ENCODE assay signal across 22 cellular contexts in the genomic region with DNA sequence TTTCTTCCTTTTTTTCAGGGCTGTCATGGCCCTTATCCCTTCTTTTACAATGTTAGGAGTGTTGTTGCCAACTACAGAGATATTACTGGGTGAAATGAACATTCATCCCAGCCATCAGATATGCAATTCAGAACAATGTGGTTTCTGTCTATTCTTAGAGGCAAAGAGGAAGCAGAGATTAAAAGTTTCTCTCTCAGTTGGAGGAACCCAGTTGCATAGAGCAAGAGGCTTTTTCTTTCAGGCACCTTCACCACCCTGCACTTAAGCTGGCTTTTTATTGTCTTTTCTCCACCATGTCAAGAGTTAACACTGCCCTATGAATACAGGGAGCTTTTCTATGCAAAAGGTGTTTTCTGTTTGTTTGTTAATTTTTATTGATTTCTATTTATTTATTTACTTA.
"Had no signal": no experiment of that assay in that cellular context is flagged by ENCODE, and none has a peak within 500 bp of the region (broad histone marks: within the 10 kb centered on the region; RNA-seq: fewer than 3 reads in every experiment).

No MANE protein-coding gene starts in this region.

- DNase-seq: dorsolateral prefrontal cortex; effector CD8-positive, alpha-beta T cell; foreskin melanocyte; head of caudate nucleus; kidney; left cardiac atrium; left ventricle myocardium inferior; lower lobe of right lung; mesenchymal stem cell; midbrain; nucleus accumbens; ovary; small intestine; stimulated activated CD4-positive, alpha-beta T cell treated with anti-CD3 and anti-CD28 coated beads, Interleukin-12 subunit alpha, Interleukin-12 subunit beta, amount 100 ng/mL, for 4 hours; stimulated activated naive CD4-positive, alpha-beta T cell; stomach; substantia nigra had no signal

- H3K9me3 ChIP-seq: lower lobe of right lung, ovary, right atrium auricular region had no signal

- H3K4me3 ChIP-seq: dorsolateral prefrontal cortex, hepatocyte, left ventricle myocardium inferior, lower lobe of right lung, neural progenitor cell, ovary, right atrium auricular region, stomach had no signal

- H3K4me1 Mint-ChIP-seq: neural progenitor cell had no signal

- H3K36me3 Mint-ChIP-seq: natural killer cell treated with Interleukin-12 subunit alpha and Interleukin-12 subunit beta and Interleukin-15 and Interleukin-18, amount 100 ng/mL, for 72 hours; neural progenitor cell; type B pancreatic cell had no signal

- H3K36me3 ChIP-seq: left ventricle myocardium inferior, lower lobe of right lung, neural progenitor cell, ovary, right atrium auricular region, stomach had no signal

- H3K27me3 Mint-ChIP-seq: natural killer cell treated with Interleukin-12 subunit alpha and Interleukin-12 subunit beta and Interleukin-15 and Interleukin-18, amount 100 ng/mL, for 72 hours; type B pancreatic cell had no signal

- H3K27ac Mint-ChIP-seq: natural killer cell treated with Interleukin-12 subunit alpha and Interleukin-12 subunit beta and Interleukin-15 and Interleukin-18, amount 100 ng/mL, for 72 hours; neural progenitor cell; type B pancreatic cell had no signal

- H3K4me3 Mint-ChIP-seq: natural killer cell treated with Interleukin-12 subunit alpha and Interleukin-12 subunit beta and Interleukin-15 and Interleukin-18, amount 100 ng/mL, for 72 hours; neural progenitor cell; type B pancreatic cell had no signal

- H3K27me3 ChIP-seq: dorsolateral prefrontal cortex, hepatocyte, neural progenitor cell, ovary, right atrium auricular region, stomach had no signal

- H3K4me1 ChIP-seq: left ventricle myocardium inferior, lower lobe of right lung, neural progenitor cell, right atrium auricular region, stomach had no signal

- H3K27ac ChIP-seq: dorsolateral prefrontal cortex, hepatocyte, left ventricle myocardium inferior, lower lobe of right lung, neural progenitor cell, ovary, right atrium auricular region, stomach had no signal

- ATAC-seq: left cardiac atrium; lower lobe of right lung; natural killer cell treated with Interleukin-12 subunit alpha and Interleukin-12 subunit beta and Interleukin-15 and Interleukin-18, amount 100 ng/mL, for 72 hours had no signal
